In the genomic region with DNA sequence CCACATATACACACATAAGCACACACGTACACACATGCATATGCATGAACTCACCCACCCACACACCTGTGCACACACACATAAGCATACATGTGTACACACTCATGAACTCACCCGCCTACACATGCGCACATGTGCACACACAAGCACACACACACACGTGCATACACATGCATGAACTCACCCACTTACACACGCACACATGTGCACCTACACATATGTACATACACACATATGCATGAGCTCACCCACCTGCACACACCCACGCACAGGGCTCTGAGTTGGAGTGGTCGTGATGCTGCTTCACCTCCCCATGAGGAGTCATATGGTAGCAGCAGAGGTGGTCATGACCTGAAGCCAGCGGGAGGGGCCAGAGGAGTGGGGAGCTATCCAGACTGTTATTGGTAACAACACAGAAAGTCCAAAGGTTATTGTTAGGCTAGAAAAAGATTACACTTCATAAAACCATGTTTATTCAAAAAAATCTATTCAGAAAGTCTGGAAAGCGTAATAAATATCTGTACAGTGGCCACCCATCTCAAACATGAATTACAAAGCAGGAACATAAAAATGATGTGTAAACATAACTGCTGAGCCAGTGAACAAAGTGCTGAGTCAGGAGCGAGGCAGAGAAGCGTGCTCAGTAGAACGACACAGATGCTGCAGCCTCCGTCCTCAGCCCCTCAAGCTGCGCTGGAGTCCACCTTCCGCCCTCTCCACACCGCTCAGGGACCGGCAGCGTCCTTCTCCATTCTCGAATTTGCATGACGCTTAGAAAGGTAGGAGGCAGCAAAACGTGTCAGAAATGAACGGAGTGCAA, we compare ENCODE assay signal across 26 cellular contexts. TPM values are rescaled to one million over a fixed set of nuclear protein-coding genes. Genes with fewer than 3 reads are reported as not detected.
A peak's percentile ranks its signal among the peaks of the same experiment; 100 is the strongest.
DNase-seq lines count a peak whose midpoint lies in the region; ATAC-seq and TF ChIP-seq lines count a peak whose summit lies in the region.
"Had no signal": no experiment of that assay in that cellular context is flagged by ENCODE, and none has a peak within 500 bp of the region (broad histone marks: within the 10 kb centered on the region; RNA-seq: fewer than 3 reads in every experiment).

No MANE protein-coding gene starts in this region.

- H3K27ac ChIP-seq in neuronal stem cell (replicated peaks; ENCODE audit: low read length), result no peak overlapping the region
- no peak overlapping the region for H3K27ac ChIP-seq in WERI-Rb-1
- H3K27ac ChIP-seq: 22Rv1, HL-60, left ventricle myocardium inferior, ovary, thoracic aorta had no signal

- H2BK120ac ChIP-seq in neuronal stem cell (ENCODE audit: low read depth, low read length), result no peak overlapping the region

- H3K14ac ChIP-seq in neuronal stem cell (ENCODE audit: low read length), result no peak overlapping the region

- peaks cover 33% of the 10 kb centered on the region for H3K4me1 Mint-ChIP-seq in T-helper 17 cell
- H3K4me1 Mint-ChIP-seq: mesothelial cell of epicardium, nephron had no signal

- in situ Hi-C loops in GM13976 (cut with MboI; ENCODE audit: low sequenced_read_pairs, unreplicated experiment), result no loop called here

- no peak overlapping the region for H2BK12ac ChIP-seq in neuronal stem cell (ENCODE audit: low read length)

- WGBS in neuronal stem cell (ENCODE audit: extremely low coverage in 2 of 2, insufficient read length in 2 of 2, insufficient replicate concordance in 1 of 2), 2 donors, result no CpG with 5 or more reads among the region's 22 CpGs

- no peak for ATAC-seq in T-helper 17 cell
- ATAC-seq in GM19452 (IDR thresholded peaks at IDR 0.05; ENCODE audit: unreplicated experiment), result no peak
- ATAC-seq: activated T-helper 17 cell treated with anti-CD3 and anti-CD28 coated beads, Interleukin-2, amount 50 U/mL, for 72 hours; stimulated activated naive CD8-positive, alpha-beta T cell treated with anti-CD3 and anti-CD28 coated beads, Interleukin-15, Interleukin-2, amounts not matched to agents 100 U/mL and 50 U/mL, for 24 hours had no signal

- peak overlapping the region; percentile 89 for H3K27ac Mint-ChIP-seq in T-helper 17 cell
- H3K27ac Mint-ChIP-seq: activated CD4-positive, alpha-beta memory T cell treated with anti-CD3 and anti-CD28 coated beads, Interleukin-2, amount 10 ng/mL, durations not matched to agents 7 days and 5 days; activated naive CD8-positive, alpha-beta T cell; activated T-helper 17 cell treated with anti-CD3 and anti-CD28 coated beads, Interleukin-2, amount 50 U/mL, for 72 hours; mesothelial cell of epicardium; nephron; T-helper 2 cell treated with Interferon-gamma antibody and Interleukin-4, amounts not matched to agents 5 μg/mL and 100 μg/mL, for 36 hours had no signal

- no peaks in the 10 kb centered on the region for H3K79me1 ChIP-seq in neuronal stem cell (ENCODE audit: low read depth, low read length)

- H4K91ac ChIP-seq in neuronal stem cell (ENCODE audit: low read depth, low read length, poor library complexity), result peak overlapping the region; percentile 34

- H3K36me3 Mint-ChIP-seq in T-helper 17 cell (ENCODE audit: low read depth), result no peaks in the 10 kb centered on the region
- H3K36me3 Mint-ChIP-seq: activated naive CD8-positive, alpha-beta T cell had no signal

- no peak for TF ChIP-seq CTCF in GM13976 (IDR thresholded peaks at IDR 0.05; ENCODE audit: borderline replicate concordance, control extremely low read depth, extremely low read depth, insufficient read depth, missing control alignments)
- TF ChIP-seq CTCF in WERI-Rb-1 (IDR thresholded peaks at IDR 0.05; ENCODE audit: low read depth, low read length), result no peak

- H3K4me3 Mint-ChIP-seq in T-helper 17 cell, result no peak overlapping the region
- H3K4me3 Mint-ChIP-seq: activated CD4-positive, alpha-beta memory T cell treated with anti-CD3 and anti-CD28 coated beads, Interleukin-2, amount 10 ng/mL, durations not matched to agents 7 days and 5 days; activated naive CD8-positive, alpha-beta T cell; activated T-helper 17 cell treated with anti-CD3 and anti-CD28 coated beads, Interleukin-2, amount 50 U/mL, for 72 hours; mesothelial cell of epicardium; nephron; T-helper 2 cell treated with Interferon-gamma antibody and Interleukin-4, amounts not matched to agents 5 μg/mL and 100 μg/mL, for 36 hours had no signal

- no peak overlapping the region for H2BK5ac ChIP-seq in neuronal stem cell (ENCODE audit: low read length)

- peaks cover 9 to 24% of the 10 kb centered on the region in 2 donors for H3K36me3 ChIP-seq in neuronal stem cell (replicated peaks in 1 of 2; ENCODE audit: control insufficient read depth in 2 of 2, insufficient read depth in 2 of 2, low read length in 2 of 2)
- H3K36me3 ChIP-seq in WERI-Rb-1, result no peaks in the 10 kb centered on the region
- H3K36me3 ChIP-seq: ovary had no signal

- H3K27me3 ChIP-seq in neuronal stem cell (ENCODE audit: control insufficient read depth in 3 of 3, insufficient read depth in 3 of 3, low read depth in 1 of 3, low read length in 3 of 3) (no peaks in the 10 kb centered on the region), WERI-Rb-1 (ENCODE audit: insufficient read depth, low read depth, severe bottlenecking) (no peaks in the 10 kb centered on the region)
- H3K27me3 ChIP-seq: dorsolateral prefrontal cortex, ovary had no signal

- no peaks in the 10 kb centered on the region for H3K27me3 Mint-ChIP-seq in T-helper 17 cell
- H3K27me3 Mint-ChIP-seq: activated naive CD8-positive, alpha-beta T cell; activated T-helper 17 cell treated with anti-CD3 and anti-CD28 coated beads, Interleukin-2, amount 50 U/mL, for 72 hours had no signal

- peak overlapping the region; percentile 58 for H3K23ac ChIP-seq in neuronal stem cell (ENCODE audit: low read depth, low read length, poor library complexity)

- no peak overlapping the region for H2BK15ac ChIP-seq in neuronal stem cell (ENCODE audit: low read length)

- no peak overlapping the region for H3K4ac ChIP-seq in neuronal stem cell (ENCODE audit: low read length)

- no peak overlapping the region for H2AFZ ChIP-seq in neuronal stem cell (ENCODE audit: low read length)

- H3K9me3 ChIP-seq in T-helper 17 cell (ENCODE audit: control insufficient read depth, low read length, poor library complexity, severe bottlenecking), result no peaks in the 10 kb centered on the region
- H3K9me3 ChIP-seq in neuronal stem cell (replicated peaks in 1 of 2; ENCODE audit: control insufficient read depth in 2 of 2, insufficient read depth in 1 of 2, low read depth in 1 of 2, low read length in 2 of 2), result no peaks in the 10 kb centered on the region
- H3K9me3 ChIP-seq in WERI-Rb-1 (ENCODE audit: severe bottlenecking), result no peaks in the 10 kb centered on the region
- H3K9me3 ChIP-seq: left ventricle myocardium inferior, ovary, thoracic aorta had no signal

- H3K18ac ChIP-seq in neuronal stem cell (ENCODE audit: low read length), result no peak overlapping the region

- H3K4me1 ChIP-seq in neuronal stem cell (ENCODE audit: control insufficient read depth in 2 of 2, insufficient read depth in 1 of 2, low read depth in 1 of 2, low read length in 2 of 2), result peaks cover 0 to 2% of the 10 kb centered on the region in 2 donors
- H3K4me1 ChIP-seq: left ventricle myocardium inferior had no signal

- H4K8ac ChIP-seq in neuronal stem cell (ENCODE audit: low read depth, low read length), result peak overlapping the region; percentile 97

- H3K4me3 ChIP-seq in neuronal stem cell (ENCODE audit: low read length in 2 of 2) (peak overlapping the region in 1 of 2 donors; percentile 23), WERI-Rb-1 (ENCODE audit: low read depth, low read length) (no peak overlapping the region)
- H3K4me3 ChIP-seq: dorsolateral prefrontal cortex, left ventricle myocardium inferior, ovary, thoracic aorta had no signal

- no peak overlapping the region for H2AK5ac ChIP-seq in neuronal stem cell (ENCODE audit: low read depth, low read length)

- no peak overlapping the region for H3K9ac ChIP-seq in neuronal stem cell (ENCODE audit: low read depth, low read length, poor library complexity)

- peak; percentile 25 to 70 for DNase-seq in NCI-H526 (lab: John Stamatoyannopoulos, UW)
- no peak for DNase-seq in NCI-H526 treated with DMSO at 0.1 percent for 48 hours (lab: John Stamatoyannopoulos, UW)
- no peak for DNase-seq in T-helper 17 cell
- DNase-seq in left kidney (ENCODE audit: low read depth, low spot score), result peak; percentile 42
- no peak for DNase-seq in neuronal stem cell (ENCODE audit: low spot score)
- DNase-seq in GM13976 (ENCODE audit: low spot score), result no peak
- DNase-seq in WERI-Rb-1, result no peak
- DNase-seq: activated CD4-positive, alpha-beta memory T cell treated with anti-CD3 and anti-CD28 coated beads, Interleukin-2, amount 10 ng/mL, durations not matched to agents 7 days and 5 days; activated CD8-positive, alpha-beta memory T cell treated with anti-CD3 and anti-CD28 coated beads, Interleukin-2, amount 50 U/mL, for 48 hours; left ventricle myocardium inferior; NCI-H146; NCI-H226; NCI-H748 treated with DMSO at 0.1 percent for 48 hours; ovary; SHP77; stimulated activated naive CD8-positive, alpha-beta T cell treated with anti-CD3 and anti-CD28 coated beads, Interleukin-15, Interleukin-2, amounts not matched to agents 100 U/mL and 50 U/mL, for 24 hours had no signal

- no peak overlapping the region for H3K4me2 ChIP-seq in neuronal stem cell (ENCODE audit: insufficient read depth, low read length, poor library complexity, severe bottlenecking)

RNA-seq across cellular contexts. Expression of a gene that starts 26.4 kb away (rescaled TPM):
- total RNA-seq in T-helper 17 cell, result 10 to 100 TPM; 21.6 to 22.1 TPM
- 20.2 TPM for polyA plus RNA-seq in neuronal stem cell (2013, experiment 1 of 2)
- polyA plus RNA-seq in neuronal stem cell (2013, experiment 2 of 2), result 21.1 TPM

Comparison
In these comparisons a context has a peak if more than half of its experiments do, and no peak if none do; other contexts are left out.
1. DNase-seq: peak in NCI-H526 (2 of 2) and left kidney (single experiment); none in NCI-H526 treated with DMSO at 0.1 percent for 48 hours (single experiment), T-helper 17 cell (0 of 3), neuronal stem cell (single experiment), GM13976 (single experiment) and WERI-Rb-1 (single experiment).